14 cellular contexts compared by ENCODE assay signal in genomic region chr4:74968456-74969164, GRCh38.
DNase-seq lines count a peak whose midpoint lies in the region; ATAC-seq lines count a peak whose summit lies in the region.
"Had no signal": no experiment of that assay in that cellular context is flagged by ENCODE, and none has a peak within 500 bp of the region (broad histone marks: within the 10 kb centered on the region; RNA-seq: fewer than 3 reads in every experiment).

No MANE protein-coding gene starts in this region.

- peak; percentile 26 for DNase-seq in NOMO-1 treated with dmso at 0.1 percent for 144 hours (lab: John Stamatoyannopoulos, UW; ENCODE audit: unreplicated experiment)
- DNase-seq in NCI-H1417 (lab: John Stamatoyannopoulos, UW) = no peak
- no peak for DNase-seq in effector CD4-positive, alpha-beta T cell
- no peak for DNase-seq in kidney glomerular epithelial cell (lab: John Stamatoyannopoulos, UW)
- DNase-seq: amygdala; NCI-H1092 treated with DMSO at 0.1 percent for 48 hours; NCI-H526 treated with DMSO at 0.1 percent for 48 hours; SJCRH30; stimulated activated CD8-positive, alpha-beta memory T cell treated with anti-CD3 and anti-CD28 coated beads, Interleukin-4, amount 100 ng/mL, for 48 hours had no signal

- peak; percentile 57 for ATAC-seq in GM18498 (IDR thresholded peaks at IDR 0.05; ENCODE audit: unreplicated experiment)
- ATAC-seq in GM19395 (IDR thresholded peaks at IDR 0.05; ENCODE audit: unreplicated experiment) = peak; percentile 68
- ATAC-seq in HG02870 (IDR thresholded peaks at IDR 0.05; ENCODE audit: unreplicated experiment) = peak; percentile 88
- no peak for ATAC-seq in HG03520 (IDR thresholded peaks at IDR 0.05; ENCODE audit: unreplicated experiment)
- ATAC-seq: GM23338 had no signal
